In the genomic region with DNA sequence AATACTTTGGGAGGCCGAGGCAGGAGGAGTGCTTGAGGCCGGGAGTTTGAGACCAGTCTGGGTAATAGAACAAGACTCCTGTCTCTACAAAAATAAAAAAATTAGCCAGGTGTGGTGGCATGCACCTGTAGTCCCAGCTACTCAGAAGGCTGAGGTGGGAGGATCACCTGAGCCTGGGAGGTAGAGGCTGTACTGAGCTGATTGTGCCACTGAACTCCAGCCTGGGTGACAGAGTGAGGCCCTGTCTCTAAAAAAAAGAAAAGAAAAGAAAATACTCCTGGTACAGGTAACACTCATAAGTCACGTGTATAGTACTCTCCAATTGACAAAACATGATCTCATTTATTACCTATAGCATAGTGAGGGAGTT, we compare ENCODE assay signal across 7 cellular contexts. TPM values are rescaled to one million over a fixed set of nuclear protein-coding genes. Genes with fewer than 3 reads are reported as not detected.
DNase-seq lines count a peak whose midpoint lies in the region; ATAC-seq, FAIRE-seq and TF ChIP-seq lines count a peak whose summit lies in the region.
"Not testable (repeated sequence)": the region's sequence is repeated elsewhere in the genome, so short reads cannot be mapped to it uniquely, and the experiment has no call there.

No MANE protein-coding gene starts in this region.

- TF ChIP-seq RAD21 in K562 (CRISPR knock-in tag; conservative IDR thresholded peaks at IDR 0.05 in 1 of 2, IDR thresholded peaks at IDR 0.05 in 1 of 2), result not testable (repeated sequence)

- WGBS in K562 (ENCODE audit: insufficient coverage, low coverage, missing lambda C conversion rate), result 48% methylated on average over 3 of the region's 3 CpGs
- whole genome bisulfite sequencing in endodermal cell (ENCODE audit: insufficient coverage in 1 of 2, insufficient read length in 1 of 2), 2 experiments, result 69 to 77% methylated on average over 2 to 3 of the region's 3 CpGs
- no CpG with 5 or more reads among the region's 3 CpGs for WGBS in mesenchymal stem cell

- H3K23ac ChIP-seq in mesenchymal stem cell (ENCODE audit: low read length in 2 of 2), result not testable (repeated sequence)

- H3K4me1 ChIP-seq in CD8-positive, alpha-beta memory T cell (ENCODE audit: insufficient read depth, low read length); endodermal cell (ENCODE audit: control insufficient read depth, insufficient read depth, low read length): not testable (repeated sequence)
- H3K4me1 ChIP-seq in K562 (replicated peaks in 1 of 2; ENCODE audit: control insufficient read depth in 2 of 2, insufficient read depth in 2 of 2, low read length in 2 of 2) (peaks cover 22 to 27% of the 10 kb centered on the region in 2 experiments), left lung (peaks cover 12 to 16% of the 10 kb centered on the region in 2 donors), mesenchymal stem cell (ENCODE audit: control insufficient read depth, insufficient read depth, low read depth, low read length) (peaks cover 11% of the 10 kb centered on the region)

- not testable (repeated sequence) for H3K9me3 Mint-ChIP-seq in CD8-positive, alpha-beta memory T cell; progenitor cell of endocrine pancreas (ENCODE audit: low read depth); type B pancreatic cell
- H3K9me3 Mint-ChIP-seq in endodermal cell, result peaks cover 20% of the 10 kb centered on the region

- H2BK12ac ChIP-seq in mesenchymal stem cell (ENCODE audit: low read length in 2 of 2), result not testable (repeated sequence)

- not testable (repeated sequence) for H3K4ac ChIP-seq in mesenchymal stem cell (ENCODE audit: low read depth in 1 of 2, low read length in 2 of 2)

- in situ Hi-C loops in K562 (cut with MboI), result not testable (repeated sequence)

- not testable (repeated sequence) for H3K4me3 Mint-ChIP-seq in CD8-positive, alpha-beta memory T cell; endodermal cell; type B pancreatic cell
- H3K4me3 Mint-ChIP-seq in progenitor cell of endocrine pancreas (ENCODE audit: low read depth), result peak overlapping the region; percentile 1

- not testable (repeated sequence) for FAIRE-seq in K562 (lab: Jason Lieb, UNC)

- not testable (repeated sequence) for TF ChIP-seq EP300 in K562 (IDR thresholded peaks at IDR 0.05; ENCODE audit: low read length)

- not testable (repeated sequence) for H3K79me2 ChIP-seq in K562 (ENCODE audit: control insufficient read depth, insufficient read depth, low read length)

- not testable (repeated sequence) for H3K79me1 ChIP-seq in mesenchymal stem cell (replicated peaks; ENCODE audit: low read length, poor library complexity, severe bottlenecking)

- intact Hi-C loops in K562 (cut with micrococcal nuclease); left lung (cut with DNase I): not testable (repeated sequence)

- H3K36me3 ChIP-seq in CD8-positive, alpha-beta memory T cell (ENCODE audit: insufficient read depth, low read length); K562 (ENCODE audit: control insufficient read depth, insufficient read depth, low read length); endodermal cell (ENCODE audit: control insufficient read depth, insufficient read depth, low read length); left lung; mesenchymal stem cell (ENCODE audit: control insufficient read depth in 1 of 2, insufficient read depth in 2 of 2, low read depth in 1 of 2, low read length in 2 of 2): not testable (repeated sequence)

- not testable (repeated sequence) for H3K27ac Mint-ChIP-seq in CD8-positive, alpha-beta memory T cell
- H3K27ac Mint-ChIP-seq in endodermal cell, result peak overlapping the region; percentile 71
- H3K27ac Mint-ChIP-seq in progenitor cell of endocrine pancreas, result peak overlapping the region; percentile 97
- peak overlapping the region; percentile 62 for H3K27ac Mint-ChIP-seq in type B pancreatic cell

- CTCF ChIA-PET in CD8-positive, alpha-beta memory T cell (lab: Charles Lee); K562 (lab: Yijun Ruan, JAX; ENCODE audit: low intra/inter-chr PET ratio): not testable (repeated sequence)

- H3K9me3 ChIP-seq in CD8-positive, alpha-beta memory T cell (ENCODE audit: low read length); K562 (replicated peaks; ENCODE audit: control insufficient read depth, insufficient read depth, low read depth, low read length); left lung; mesenchymal stem cell (ENCODE audit: control insufficient read depth, low read length): not testable (repeated sequence)
- H3K9me3 ChIP-seq in endodermal cell (ENCODE audit: control insufficient read depth, low read length), result peaks cover 14% of the 10 kb centered on the region

- H4K91ac ChIP-seq in mesenchymal stem cell (ENCODE audit: low read length), result not testable (repeated sequence)

- not testable (repeated sequence) for H2BK120ac ChIP-seq in mesenchymal stem cell (ENCODE audit: low read depth, low read length)

- POLR2A ChIA-PET in CD8-positive, alpha-beta memory T cell (lab: Charles Lee), result not testable (repeated sequence)
- POLR2A ChIA-PET in K562 (lab: Yijun Ruan, JAX), result interaction anchor here (0.6 to 3.7 kb wide), 8 partner anchors 9 to 1323 kb away, joined by 3 to 12 read pairs (median 3); partner anchors contain the start of gene PSRC1

- peak overlapping the region; percentile 73 for H2AK5ac ChIP-seq in mesenchymal stem cell (ENCODE audit: low read length, severe bottlenecking)

- TF ChIP-seq POLR2A in K562 (conservative IDR thresholded peaks at IDR 0.05), result not testable (repeated sequence)

- peak overlapping the region; percentile 1 to 22; a peak in 1 of 4 replicates for H3K9ac ChIP-seq in K562 (ENCODE audit: insufficient read depth in 1 of 2, low read depth in 2 of 2, low read length in 2 of 2)
- not testable (repeated sequence) for H3K9ac ChIP-seq in endodermal cell (ENCODE audit: extremely low read depth, low read length, poor library complexity, severe bottlenecking); mesenchymal stem cell (ENCODE audit: low read length)

- DNase-seq in CD8-positive, alpha-beta memory T cell; K562 (ENCODE audit: extremely low read depth in 1 of 4, low spot score in 3 of 4); endodermal cell; left lung; mesenchymal stem cell; progenitor cell of endocrine pancreas (ENCODE audit: low spot score, unreplicated experiment); type B pancreatic cell (ENCODE audit: extremely low spot score, unreplicated experiment): not testable (repeated sequence)

- H3K27me3 Mint-ChIP-seq in CD8-positive, alpha-beta memory T cell; endodermal cell (ENCODE audit: insufficient read depth); progenitor cell of endocrine pancreas; type B pancreatic cell: not testable (repeated sequence)

- not testable (repeated sequence) for H3K36me3 Mint-ChIP-seq in CD8-positive, alpha-beta memory T cell; endodermal cell (ENCODE audit: low read depth); progenitor cell of endocrine pancreas (ENCODE audit: insufficient read depth); type B pancreatic cell

- H3K27me3 ChIP-seq in CD8-positive, alpha-beta memory T cell (ENCODE audit: insufficient read depth, low read length, poor library complexity, severe bottlenecking); K562 (ENCODE audit: control insufficient read depth in 2 of 2, insufficient read depth in 2 of 2, low read length in 2 of 2); endodermal cell (ENCODE audit: control insufficient read depth, insufficient read depth, low read length, poor library complexity, severe bottlenecking); left lung; mesenchymal stem cell (ENCODE audit: control insufficient read depth in 1 of 2, insufficient read depth in 1 of 2, low read length in 2 of 2): not testable (repeated sequence)

- H2BK15ac ChIP-seq in mesenchymal stem cell (ENCODE audit: low read depth, poor library complexity, severe bottlenecking), result not testable (repeated sequence)

- not testable (repeated sequence) for TF ChIP-seq CTCF in K562 (IDR thresholded peaks at IDR 0.05 in 2 of 3, conservative IDR thresholded peaks at IDR 0.05 in 1 of 3; ENCODE audit: insufficient read depth in 2 of 3, low read depth in 1 of 3, low read length in 3 of 3); endodermal cell (conservative IDR thresholded peaks at IDR 0.05); left lung (IDR thresholded peaks at IDR 0.05); progenitor cell of endocrine pancreas (IDR thresholded peaks at IDR 0.05; ENCODE audit: unreplicated experiment); type B pancreatic cell (conservative IDR thresholded peaks at IDR 0.05)

- peak overlapping the region; percentile 53; the same call in 1 of the 2 replicates for H3K4me2 ChIP-seq in K562 (ENCODE audit: insufficient read depth, low read length)
- not testable (repeated sequence) for H3K4me2 ChIP-seq in mesenchymal stem cell (ENCODE audit: low read length, poor library complexity, severe bottlenecking)

- ATAC-seq in K562, result peak; percentile 48
- ATAC-seq in left lung, result peak; percentile 9

- not testable (repeated sequence) for H3K14ac ChIP-seq in mesenchymal stem cell (ENCODE audit: low read length in 2 of 2)

- BruUV-seq in K562 (replicated peaks; lab: Mats Ljungman, UMichigan), result not testable (repeated sequence)

- H3K27ac ChIP-seq in CD8-positive, alpha-beta memory T cell (ENCODE audit: low read depth, low read length), result peak overlapping the region; percentile 6
- H3K27ac ChIP-seq in K562 (ENCODE audit: extremely low read depth, low read depth, low read length) (peak overlapping the region; percentile 42; the same call in 1 of the 3 replicates), left lung (peak overlapping the region; percentile 3 to 65), mesenchymal stem cell (ENCODE audit: low read length, poor library complexity, severe bottlenecking) (peak overlapping the region; percentile 60)
- H3K27ac ChIP-seq in endodermal cell (ENCODE audit: low read depth, low read length), result not testable (repeated sequence)

- H2AFZ ChIP-seq in K562 (ENCODE audit: low read depth, low read length), result peak overlapping the region; percentile 64
- not testable (repeated sequence) for H2AFZ ChIP-seq in mesenchymal stem cell (ENCODE audit: low read depth, low read length)

- H3K18ac ChIP-seq in mesenchymal stem cell (ENCODE audit: low read depth in 1 of 2, low read length in 2 of 2), result not testable (repeated sequence)

- not testable (repeated sequence) for H3K4me3 ChIP-seq in CD8-positive, alpha-beta memory T cell (ENCODE audit: low read length); K562; endodermal cell (ENCODE audit: low read length); left lung; mesenchymal stem cell (ENCODE audit: insufficient read depth in 1 of 2, low read depth in 1 of 2, low read length in 2 of 2)

- H4K8ac ChIP-seq in mesenchymal stem cell (ENCODE audit: low read length), result not testable (repeated sequence)

- H3K4me1 Mint-ChIP-seq in CD8-positive, alpha-beta memory T cell; type B pancreatic cell (ENCODE audit: unreplicated experiment): not testable (repeated sequence)
- H3K4me1 Mint-ChIP-seq in endodermal cell (peaks cover 35% of the 10 kb centered on the region), progenitor cell of endocrine pancreas (ENCODE audit: low read depth) (peaks cover 50% of the 10 kb centered on the region)

- H3K9me1 ChIP-seq in K562 (ENCODE audit: control insufficient read depth, insufficient read depth, low read length), result not testable (repeated sequence)

- not testable (repeated sequence) for H2BK5ac ChIP-seq in mesenchymal stem cell (ENCODE audit: low read depth, low read length, poor library complexity, severe bottlenecking)

- H4K20me1 ChIP-seq in K562 (replicated peaks; ENCODE audit: control insufficient read depth, insufficient read depth, low read length), result not testable (repeated sequence)

RNA-seq across cellular contexts. Expression of gene SARS1, which starts 33.0 kb away (rescaled TPM):
- total RNA-seq in CD8-positive, alpha-beta memory T cell, result 100 to 1,000 TPM; 189 to 195 TPM
- 157 TPM for polyA plus RNA-seq in CD8-positive, alpha-beta memory T cell
- total RNA-seq in K562 (2011; cell fraction: chromatin; rRNA removed; ENCODE audit: low replicate concordance), result 340 and 395 TPM in 2 replicates
- total RNA-seq in K562 (2011; cell fraction: nucleolus; rRNA removed), result 195 and 209 TPM in 2 replicates
- total RNA-seq in K562 (2011; cell fraction: nucleoplasm; rRNA removed), result 265 and 293 TPM in 2 replicates
- total RNA-seq in K562 (2014; rRNA removed), result 254 and 257 TPM in 2 replicates
- 273 and 284 TPM in 2 replicates for total RNA-seq in K562 (2014; rRNA removed; fragmentation: Illumina TruSeq; extraction: Trizol)
- 211 and 221 TPM in 2 replicates for total RNA-seq in K562 (2015; rRNA removed; fragmentation: Illumina TruSeq; extraction: Trizol)
- 232 and 246 TPM in 2 replicates for total RNA-seq in K562 (2021)
- 221 and 230 TPM in 2 replicates for polyA plus RNA-seq in K562 (2011; rRNA removed)
- 149 and 217 TPM in 2 replicates for polyA plus RNA-seq in K562 (2011; cell fraction: cytosol; rRNA removed)
- polyA plus RNA-seq in K562 (2011; cell fraction: nucleus; rRNA removed), result 232 and 336 TPM in 2 replicates
- 195 and 518 TPM in 2 replicates for polyA plus RNA-seq in K562 (2012)
- polyA plus RNA-seq in K562 (2014; fragmentation: Illumina TruSeq; extraction: Trizol), result 293 and 317 TPM in 2 replicates
- 100 to 1,000 TPM; 336 to 623 TPM for polyA plus RNA-seq in K562 (2014; fragmentation: Nextera tagmentation; extraction: Ambion mirVana)
- 235 and 240 TPM in 2 replicates for polyA plus RNA-seq in K562 (2014; rRNA removed)
- polyA minus RNA-seq in K562 (2011; rRNA and poly(A)+ RNA removed), result 227 and 242 TPM in 2 replicates
- polyA minus RNA-seq in K562 (2011; cell fraction: cytosol; rRNA and poly(A)+ RNA removed), result 87.5 and 101 TPM in 2 replicates
- 92.1 and 168 TPM in 2 replicates for polyA minus RNA-seq in K562 (2011; cell fraction: nucleus; rRNA and poly(A)+ RNA removed)
- total RNA-seq in endodermal cell, result 100 to 1,000 TPM; 100 to 101 TPM
- 159 TPM for polyA plus RNA-seq in endodermal cell (2013, experiment 1 of 2)
- 128 TPM for polyA plus RNA-seq in endodermal cell (2013, experiment 2 of 2)
- 100 to 1,000 TPM; 144 to 189 TPM for total RNA-seq in left lung
- 210 TPM for polyA plus RNA-seq in mesenchymal stem cell (2013, experiment 1 of 2)
- polyA plus RNA-seq in mesenchymal stem cell (2013, experiment 2 of 2), result 208 TPM
- 135 TPM in 2 replicates for total RNA-seq in progenitor cell of endocrine pancreas
- total RNA-seq in type B pancreatic cell (ENCODE audit: low replicate concordance), result 136 and 173 TPM in 2 replicates
